In the genomic region with DNA sequence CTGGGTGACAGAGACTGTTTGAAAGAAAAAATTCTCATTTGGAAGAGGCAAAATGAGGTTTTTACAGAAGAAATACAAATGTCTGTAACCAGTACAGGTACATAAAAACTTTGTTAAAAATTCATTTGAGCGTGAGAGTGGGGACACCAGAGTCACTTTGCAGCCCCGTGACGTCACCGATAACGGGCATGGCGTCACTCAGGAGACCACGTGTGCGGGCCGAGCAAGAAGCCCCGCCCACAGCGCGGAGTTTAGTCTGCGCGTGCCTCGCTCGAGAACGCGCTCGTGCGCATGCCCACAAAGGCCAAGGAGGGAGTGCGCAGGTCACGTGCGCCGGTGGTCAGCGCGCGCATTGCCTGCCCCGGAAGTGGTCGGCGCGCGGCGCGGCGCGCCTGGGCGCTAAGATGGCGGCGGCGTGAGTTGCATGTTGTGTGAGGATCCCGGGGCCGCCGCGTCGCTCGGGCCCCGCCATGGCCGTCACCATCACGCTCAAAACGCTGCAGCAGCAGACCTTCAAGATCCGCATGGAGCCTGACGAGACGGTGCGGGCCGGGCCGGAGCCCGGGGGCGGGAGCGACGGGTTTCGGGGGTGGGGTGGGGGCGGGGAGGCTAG, we compare ENCODE assay signal across 8 cellular contexts. TPM values are rescaled to one million over a fixed set of nuclear protein-coding genes. Genes with fewer than 3 reads are reported as not detected.
DNase-seq lines count a peak whose midpoint lies in the region; ATAC-seq and TF ChIP-seq lines count a peak whose summit lies in the region.

RAD23A (plus strand) TSS at position 384 of the 613 bp plus-strand sequence; CDS start at position 471, 87 bp downstream.

- peak within 1 kb of the TSS; percentile 98 for H3K27ac Mint-ChIP-seq in type B pancreatic cell

- H3K36me3 ChIP-seq in adrenal gland (replicated peaks in 1 of 2) (peaks cover 0 to 74% of the 10 kb centered on the region in 2 donors), heart left ventricle (peaks cover 7 to 83% (median 76%) of the 10 kb centered on the region in 9 donors)

- intact Hi-C loops in T-helper 1 cell treated with Interleukin-12 subunit alpha and Interleukin-12 subunit beta and Interleukin-4 antibody, amounts not matched to agents 30 ng/mL and 1 ng/mL, for 36 hours (cut with micrococcal nuclease), result loop anchor here (1.0 to 10.0 kb wide), 7 partner anchors 7 to 899 kb away; partner anchors contain the start of genes CALR, FARSA, GADD45GIP1 and SYCE2
- intact Hi-C loops in adrenal gland (cut with DNase I) (no loop called here), heart left ventricle (cut with DNase I) (no loop called here), posterior cingulate gyrus (cut with DNase I) (no loop called here)

- peaks cover 24% of the 10 kb centered on the region for H3K4me1 Mint-ChIP-seq in type B pancreatic cell (ENCODE audit: unreplicated experiment)

- peak within 1 kb of the TSS in 3 of 4 donors; percentile 76 to 91 (median 83) for H3K4me3 ChIP-seq in adrenal gland
- H3K4me3 ChIP-seq in heart left ventricle, result peak within 1 kb of the TSS; percentile 63 to 96 (median 85)

- TF ChIP-seq CTCF in GM13977 (IDR thresholded peaks at IDR 0.05; ENCODE audit: extremely low read depth, insufficient read depth, missing control alignments), result no peak
- TF ChIP-seq CTCF in adrenal gland (IDR thresholded peaks at IDR 0.05), result peak in 1 of 6 experiments; percentile 5
- no peak for TF ChIP-seq CTCF in heart left ventricle (IDR thresholded peaks at IDR 0.05)
- TF ChIP-seq CTCF in type B pancreatic cell (conservative IDR thresholded peaks at IDR 0.05), result no peak

- H3K9me3 Mint-ChIP-seq in type B pancreatic cell, result no peaks in the 10 kb centered on the region

- DNase-seq in GM13977 (ENCODE audit: low spot score), result peak; percentile 95
- peak; percentile 96 for DNase-seq in NCI-H146 treated with DMSO at 0.1 percent for 48 hours (lab: John Stamatoyannopoulos, UW; ENCODE audit: unreplicated experiment)
- DNase-seq in adrenal gland, result peak; percentile 97 to 99 (median 99)
- peak; percentile 97 to 99 (median 98) for DNase-seq in heart left ventricle
- DNase-seq in posterior cingulate gyrus, result peak; percentile 84 to 99 (median 90)
- DNase-seq in type B pancreatic cell (ENCODE audit: extremely low spot score, unreplicated experiment), result peak; percentile 99

- TF ChIP-seq POLR2A in adrenal gland (IDR thresholded peaks at IDR 0.05) (peak; percentile 85 to 90), heart left ventricle (IDR thresholded peaks at IDR 0.05) (peak in 1 of 2 donors; percentile 87)

- no peaks in the 10 kb centered on the region for H3K27me3 Mint-ChIP-seq in type B pancreatic cell

- H3K4me1 ChIP-seq in adrenal gland (replicated peaks in 1 of 2) (peaks cover 0 to 32% of the 10 kb centered on the region in 2 donors), heart left ventricle (peaks cover 5 to 62% (median 35%) of the 10 kb centered on the region in 12 donors)

- H3K27ac ChIP-seq in adrenal gland, result peak within 1 kb of the TSS; percentile 70 to 98 (median 94)
- H3K27ac ChIP-seq in heart left ventricle, result peak within 1 kb of the TSS; percentile 83 to 97 (median 94)

- 0 to 1% (median 0%) methylated on average over 24 to 62 of the region's 62 CpGs for WGBS in adrenal gland, 4 donors
- WGBS in heart left ventricle, 4 donors, result 0 to 1% (median 1%) methylated on average over 34 to 62 of the region's 62 CpGs

- H3K27me3 ChIP-seq in adrenal gland (no peaks in the 10 kb centered on the region), heart left ventricle (no peaks in the 10 kb centered on the region)

- peak within 1 kb of the TSS; percentile 96 for H3K4me3 Mint-ChIP-seq in type B pancreatic cell

- peaks cover 35% of the 10 kb centered on the region for H3K36me3 Mint-ChIP-seq in type B pancreatic cell

- in situ Hi-C loops in GM13977 (cut with MboI; ENCODE audit: low pct_unique_long_range_greater_than_20kb, low sequenced_read_pairs, unreplicated experiment), result no loop called here

- H3K9me3 ChIP-seq in adrenal gland (replicated peaks in 1 of 3) (no peaks in the 10 kb centered on the region), heart left ventricle (no peaks in the 10 kb centered on the region)

- ATAC-seq in HG02870 (IDR thresholded peaks at IDR 0.05; ENCODE audit: unreplicated experiment) (peak; percentile 73), heart left ventricle (peak; percentile 92 to 94 (median 93))

RNA-seq across cellular contexts. Expression of gene RAD23A, which starts in this region (rescaled TPM):
- 113 and 115 TPM in 2 replicates for total RNA-seq in T-helper 1 cell treated with Interleukin-12 subunit alpha and Interleukin-12 subunit beta and Interleukin-4 antibody, amounts not matched to agents 30 ng/mL and 1 ng/mL, for 36 hours
- total RNA-seq in adrenal gland (100 to 1,000 TPM in 5 of 8 donors, 10 to 100 TPM in 3; 66.5 to 146 (median 108) TPM), heart left ventricle (100 to 1,000 TPM; 130 to 272 (median 161) TPM), type B pancreatic cell (ENCODE audit: low replicate concordance) (77.1 and 82.3 TPM in 2 replicates)
- polyA plus RNA-seq in adrenal gland (100 to 1,000 TPM; 112 to 240 (median 206) TPM), heart left ventricle (100 to 1,000 TPM; 186 to 212 TPM)

Comparison
In these comparisons a context has a peak if more than half of its experiments do, and no peak if none do; other contexts are left out.
1. Peak in every context shown above with its lines: DNase-seq, ATAC-seq, H3K4me3 ChIP-seq and H3K27ac ChIP-seq.